In the genomic region with DNA sequence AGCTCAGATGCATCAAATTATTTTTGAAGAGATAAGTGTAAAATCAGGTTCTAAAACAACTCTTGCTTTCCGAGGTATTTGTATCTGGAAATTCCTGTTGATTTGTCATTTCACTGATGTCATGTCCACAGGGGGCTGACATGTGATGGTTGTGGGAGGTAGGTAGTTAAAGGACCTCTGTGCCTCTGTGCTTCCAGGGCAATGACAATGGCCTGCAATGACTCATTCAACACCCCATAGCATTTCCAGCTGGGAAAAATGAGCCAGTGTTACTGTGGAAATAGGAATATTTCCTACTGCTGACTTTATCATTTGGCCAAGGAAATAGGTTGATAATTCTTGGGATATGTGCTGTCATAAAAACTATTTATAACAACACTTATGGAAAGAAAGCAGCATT, we compare ENCODE assay signal across 11 cellular contexts.
DNase-seq lines count a peak whose midpoint lies in the region; TF ChIP-seq lines count a peak whose summit lies in the region.
"Had no signal": no experiment of that assay in that cellular context is flagged by ENCODE, and none has a peak within 500 bp of the region (broad histone marks: within the 10 kb centered on the region; RNA-seq: fewer than 3 reads in every experiment).

No MANE protein-coding gene starts in this region.

- 66% methylated on average over 1 of the region's 1 CpG; no CpG with 5 or more reads in 1 of the 2 experiments for WGBS in endodermal cell (ENCODE audit: insufficient coverage in 1 of 2, insufficient read length in 1 of 2), 2 experiments

- H2AFZ ChIP-seq in osteoblast (ENCODE audit: low read length) = no peak overlapping the region

- no peaks in the 10 kb centered on the region for H3K4me1 Mint-ChIP-seq in endodermal cell

- H3K9me3 Mint-ChIP-seq in endodermal cell = peaks cover 18% of the 10 kb centered on the region
- H3K9me3 Mint-ChIP-seq: activated T-cell treated with anti-CD3 and anti-CD28 coated beads, Interleukin-2, amount 50 U/mL, for 72 hours had no signal

- H3K36me3 ChIP-seq in endodermal cell (ENCODE audit: control insufficient read depth, insufficient read depth, low read length) = no peaks in the 10 kb centered on the region
- H3K36me3 ChIP-seq in osteoblast (ENCODE audit: insufficient read depth, low read length) = peaks cover 98% of the 10 kb centered on the region
- no peaks in the 10 kb centered on the region for H3K36me3 ChIP-seq in colonic mucosa

- H3K9me3 ChIP-seq in endodermal cell (ENCODE audit: control insufficient read depth, low read length) = peaks cover 31% of the 10 kb centered on the region
- H3K9me3 ChIP-seq in osteoblast (ENCODE audit: low read depth, low read length) = no peaks in the 10 kb centered on the region
- no peaks in the 10 kb centered on the region for H3K9me3 ChIP-seq in colonic mucosa
- H3K9me3 ChIP-seq: heart left ventricle had no signal

- DNase-seq in GM04504 (ENCODE audit: low read depth) (peak; percentile 32), LHCN-M2 (ENCODE audit: low read depth) (peak; percentile 32), endodermal cell (peak; percentile 81), osteoblast (ENCODE audit: insufficient read length, low spot score, missing footprints) (no peak), posterior vena cava (ENCODE audit: low spot score) (no peak), colonic mucosa (no peak), GOT3 (lab: John Stamatoyannopoulos, UW) (no peak)
- DNase-seq: activated T-cell treated with anti-CD3 and anti-CD28 coated beads, Interleukin-2, amount 50 U/mL, for 72 hours; heart left ventricle; small intestine; SW 1271 had no signal

- no peak overlapping the region for H3K9ac ChIP-seq in endodermal cell (ENCODE audit: extremely low read depth, low read length, poor library complexity, severe bottlenecking)
- H3K9ac ChIP-seq in colonic mucosa (ENCODE audit: low read depth in 2 of 2, low read length in 2 of 2) = no peak overlapping the region

- no peak overlapping the region for H3K27ac Mint-ChIP-seq in endodermal cell

- H3K4me3 ChIP-seq in endodermal cell (ENCODE audit: low read length) = no peak overlapping the region
- H3K4me3 ChIP-seq in osteoblast (ENCODE audit: insufficient read depth, low read length) = no peak overlapping the region
- no peak overlapping the region for H3K4me3 ChIP-seq in colonic mucosa
- H3K4me3 ChIP-seq: heart left ventricle had no signal

- no peak overlapping the region for H3K4me3 Mint-ChIP-seq in endodermal cell
- H3K4me3 Mint-ChIP-seq: activated T-cell treated with anti-CD3 and anti-CD28 coated beads, Interleukin-2, amount 50 U/mL, for 72 hours had no signal

- no peak overlapping the region for H3K4me2 ChIP-seq in osteoblast (ENCODE audit: insufficient read depth, low read length)

- intact Hi-C loops in posterior vena cava (cut with DNase I) (no loop called here), colonic mucosa (cut with DNase I) (loop anchor here (10.0 kb wide), 1 partner anchor 202 kb away; no protein-coding TSS in a partner anchor)

- no peak overlapping the region for H3K27ac ChIP-seq in endodermal cell (ENCODE audit: low read depth, low read length)
- H3K27ac ChIP-seq in osteoblast (ENCODE audit: low read depth, low read length) = peak overlapping the region; percentile 68
- no peak overlapping the region for H3K27ac ChIP-seq in colonic mucosa
- H3K27ac ChIP-seq: heart left ventricle had no signal

- no peaks in the 10 kb centered on the region for H3K36me3 Mint-ChIP-seq in endodermal cell (ENCODE audit: low read depth)

- H4K20me1 ChIP-seq in osteoblast (ENCODE audit: insufficient read depth, low read length) = no peaks in the 10 kb centered on the region

- TF ChIP-seq CTCF in endodermal cell (conservative IDR thresholded peaks at IDR 0.05) (no peak), osteoblast (IDR thresholded peaks at IDR 0.05; ENCODE audit: extremely low read depth, low read depth, low read length) (no peak), colonic mucosa (IDR thresholded peaks at IDR 0.05) (no peak)

- no peaks in the 10 kb centered on the region for H3K27me3 Mint-ChIP-seq in endodermal cell (ENCODE audit: insufficient read depth)

- no peaks in the 10 kb centered on the region for H3K79me2 ChIP-seq in osteoblast (ENCODE audit: insufficient read depth, low read length)

- H3K27me3 ChIP-seq in endodermal cell (ENCODE audit: control insufficient read depth, insufficient read depth, low read length, poor library complexity, severe bottlenecking) (no peaks in the 10 kb centered on the region), osteoblast (ENCODE audit: insufficient read depth, low read length) (no peaks in the 10 kb centered on the region), colonic mucosa (no peaks in the 10 kb centered on the region)
- H3K27me3 ChIP-seq: heart left ventricle had no signal

- H3K4me1 ChIP-seq in endodermal cell (ENCODE audit: control insufficient read depth, insufficient read depth, low read length) = no peaks in the 10 kb centered on the region
- H3K4me1 ChIP-seq in osteoblast (ENCODE audit: insufficient read depth, low read length) = peaks cover 10% of the 10 kb centered on the region
- H3K4me1 ChIP-seq in colonic mucosa = no peaks in the 10 kb centered on the region
- H3K4me1 ChIP-seq: heart left ventricle had no signal

Comparison
In these comparisons a context has a peak if more than half of its experiments do, and no peak if none do; other contexts are left out.
1. DNase-seq: peak in GM04504 (single experiment), LHCN-M2 (single experiment) and endodermal cell (single experiment); none in osteoblast (single experiment), posterior vena cava (single experiment), colonic mucosa (single experiment) and GOT3 (single experiment).